Comparison of ENCODE assay signal across 25 cellular contexts in the genomic region with DNA sequence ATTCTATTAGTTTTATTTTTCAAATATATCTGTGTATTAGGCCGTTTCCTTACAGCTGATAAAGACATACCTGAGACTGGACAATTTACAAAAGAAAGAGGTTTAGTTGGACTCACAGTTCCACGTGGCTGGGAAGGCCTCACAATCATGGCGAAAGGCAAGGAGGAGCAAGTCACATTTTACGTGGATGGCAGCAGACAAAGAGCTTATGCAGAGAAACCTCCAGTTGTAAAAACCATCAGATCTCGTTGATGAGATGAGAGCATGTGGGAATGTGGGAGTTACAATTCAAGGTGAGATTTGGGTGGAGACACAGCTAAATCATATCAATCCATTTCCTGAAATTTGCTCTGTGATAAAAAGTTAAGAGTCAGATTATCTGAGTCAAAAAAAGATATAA.
"Had no signal": no experiment of that assay in that cellular context is flagged by ENCODE, and none has a peak within 500 bp of the region (broad histone marks: within the 10 kb centered on the region; RNA-seq: fewer than 3 reads in every experiment).

No MANE protein-coding gene starts in this region.

- ATAC-seq: activated CD4-positive, alpha-beta T cell treated with anti-CD3 and anti-CD28 coated beads for 36 hours; activated naive CD4-positive, alpha-beta T cell treated with anti-CD3 and anti-CD28 coated beads, Interleukin-2, amount 50 U/mL, for 72 hours; activated T-cell treated with anti-CD3 and anti-CD28 coated beads, Interleukin-2, amount 50 U/mL, for 72 hours; esophagus mucosa; heart right ventricle had no signal

- H3K4me1 ChIP-seq: ascending aorta had no signal

- H3K4me3 ChIP-seq: ascending aorta, coronary artery, dorsolateral prefrontal cortex, heart right ventricle had no signal

- DNase-seq: activated CD4-positive, alpha-beta memory T cell treated with anti-CD3 and anti-CD28 coated beads, Interleukin-2, amount 10 ng/mL, durations not matched to agents 7 days and 5 days; activated CD4-positive, alpha-beta T cell treated with anti-CD3 and anti-CD28 coated beads for 36 hours; activated CD4-positive, alpha-beta T cell treated with anti-CD3 and anti-CD28 coated beads, Interleukin-2, amount 10 ng/mL, durations not matched to agents 24 days and 14 days; activated CD4-positive, alpha-beta T cell treated with anti-CD3 and anti-CD28 coated beads, Interleukin-2, amount 50 U/mL, for 4 hours; activated CD4-positive, CD25-positive, alpha-beta regulatory T cell; activated CD4-positive, CD25-positive, alpha-beta regulatory T cell treated with anti-CD3 and anti-CD28 coated beads, Interleukin-2, amount 50 U/mL, for 72 hours; activated CD8-positive, alpha-beta memory T cell treated with anti-CD3 and anti-CD28 coated beads, Interleukin-2, amount 50 U/mL, for 48 hours; activated gamma-delta T cell; activated naive CD4-positive, alpha-beta T cell; activated naive CD4-positive, alpha-beta T cell treated with anti-CD3 and anti-CD28 coated beads, Interleukin-2, amount 10 ng/mL, durations not matched to agents 7 days and 5 days; activated naive CD8-positive, alpha-beta T cell treated with anti-CD3 and anti-CD28 coated beads, Interleukin-2, amount 10 ng/mL, durations not matched to agents 7 days and 5 days; activated T-cell treated with anti-CD3 and anti-CD28 coated beads for 4 hours; activated T-cell treated with anti-CD3 and anti-CD28 coated beads, Interleukin-2, amount 50 U/mL, for 24 hours; activated T-cell treated with anti-CD3 and anti-CD28 coated beads, Interleukin-2, amount 50 U/mL, for 72 hours; dorsolateral prefrontal cortex; effector memory CD4-positive, alpha-beta T cell; endodermal cell; foreskin fibroblast; glutamatergic neuron; heart right ventricle; T-helper 2 cell had no signal

- H3K27ac ChIP-seq: ascending aorta, coronary artery, dorsolateral prefrontal cortex, heart right ventricle had no signal

- H3K36me3 ChIP-seq: ascending aorta, heart right ventricle had no signal

- H3K27me3 ChIP-seq: ascending aorta had no signal

- H3K9me3 ChIP-seq: ascending aorta, heart right ventricle had no signal
